ENCODE assay signal across 13 cellular contexts in genomic region chr12:96234591-96235496, GRCh38. TPM values are rescaled to one million over a fixed set of nuclear protein-coding genes. Genes with fewer than 3 reads are reported as not detected.
A peak's percentile ranks its signal among the peaks of the same experiment; 100 is the strongest.
DNase-seq lines count a peak whose midpoint lies in the region; ATAC-seq and TF ChIP-seq lines count a peak whose summit lies in the region.
"Had no signal": no experiment of that assay in that cellular context is flagged by ENCODE, and none has a peak within 500 bp of the region (broad histone marks: within the 10 kb centered on the region; RNA-seq: fewer than 3 reads in every experiment).

No MANE protein-coding gene starts in this region.

- H3K9me3 Mint-ChIP-seq in natural killer cell (no peaks in the 10 kb centered on the region), nephron progenitor cell (no peaks in the 10 kb centered on the region)
- no peaks in the 10 kb centered on the region for H3K9me3 Mint-ChIP-seq in natural killer cell treated with Interleukin-12 subunit alpha and Interleukin-12 subunit beta and Interleukin-15 and Interleukin-18, amount 100 ng/mL, for 72 hours
- H3K9me3 Mint-ChIP-seq: central memory CD8-positive, alpha-beta T cell; H9 had no signal

- H3K4me1 ChIP-seq in duodenal mucosa (ENCODE audit: control insufficient read depth in 1 of 2, insufficient read depth in 2 of 2, low read length in 2 of 2) (peaks cover 21 to 43% of the 10 kb centered on the region in 2 donors), Karpas-422 (ENCODE audit: low read length) (no peaks in the 10 kb centered on the region)

- TF ChIP-seq CTCF in natural killer cell (IDR thresholded peaks at IDR 0.05) = no peak
- no peak for TF ChIP-seq CTCF in nephron progenitor cell (IDR thresholded peaks at IDR 0.05)

- H3K36me3 Mint-ChIP-seq in natural killer cell (no peaks in the 10 kb centered on the region), nephron progenitor cell (ENCODE audit: low read depth) (peaks cover 30% of the 10 kb centered on the region)
- H3K36me3 Mint-ChIP-seq in natural killer cell treated with Interleukin-12 subunit alpha and Interleukin-12 subunit beta and Interleukin-15 and Interleukin-18, amount 100 ng/mL, for 72 hours = no peaks in the 10 kb centered on the region

- no peaks in the 10 kb centered on the region for H3K9me2 ChIP-seq in Karpas-422 (replicated peaks; ENCODE audit: insufficient read depth, low read length)

- H3K4me3 ChIP-seq in duodenal mucosa (ENCODE audit: low read depth in 1 of 2, low read length in 2 of 2) = no peak overlapping the region
- no peak overlapping the region for H3K4me3 ChIP-seq in Karpas-422 (ENCODE audit: low read length)

- intact Hi-C loops in natural killer cell (cut with micrococcal nuclease) = no loop called here
- intact Hi-C loops in head of caudate nucleus (cut with DNase I) = loop anchor here (2.0 kb wide), 1 partner anchor 166 kb away; the partner anchor contains the start of gene CDK17

- 0 out of 2 replicates have a peak, but pooled peaks cover 4% of the 10 kb centered on the region for H4K20me1 ChIP-seq in Karpas-422 (ENCODE audit: insufficient read depth, low read depth, low read length)

- H3K27me3 ChIP-seq in duodenal mucosa (ENCODE audit: control insufficient read depth in 1 of 2, insufficient read depth in 2 of 2, low read length in 2 of 2) = no peaks in the 10 kb centered on the region
- no peaks in the 10 kb centered on the region for H3K27me3 ChIP-seq in Karpas-422 (ENCODE audit: low read length)

- DNase-seq in natural killer cell = no peak
- DNase-seq in natural killer cell treated with Interleukin-12 subunit alpha and Interleukin-12 subunit beta and Interleukin-15 and Interleukin-18, amount 100 ng/mL, for 72 hours (ENCODE audit: low spot score) = no peak
- no peak for DNase-seq in nephron progenitor cell
- no peak for DNase-seq in Karpas-422
- DNase-seq in head of caudate nucleus = no peak
- no peak for DNase-seq in NCI-H82 treated with DMSO at 0.1 percent for 48 hours (lab: John Stamatoyannopoulos, UW; ENCODE audit: unreplicated experiment)
- DNase-seq: H9, KG1, NCI-H2107, T-helper 9 cell had no signal

- H3K4me1 Mint-ChIP-seq in natural killer cell (peaks cover 48 to 61% of the 10 kb centered on the region in 2 donors), nephron progenitor cell (peaks cover 7% of the 10 kb centered on the region)
- peaks cover 40 to 49% of the 10 kb centered on the region in 2 donors for H3K4me1 Mint-ChIP-seq in natural killer cell treated with Interleukin-12 subunit alpha and Interleukin-12 subunit beta and Interleukin-15 and Interleukin-18, amount 100 ng/mL, for 72 hours (ENCODE audit: low read depth in 2 of 2)

- ATAC-seq in natural killer cell (no peak), GM18517 (IDR thresholded peaks at IDR 0.05; ENCODE audit: unreplicated experiment) (no peak)
- ATAC-seq in natural killer cell treated with Interleukin-12 subunit alpha and Interleukin-12 subunit beta and Interleukin-15 and Interleukin-18, amount 100 ng/mL, for 72 hours = no peak

- no peaks in the 10 kb centered on the region for H3K79me2 ChIP-seq in Karpas-422 (ENCODE audit: low read length)

- no peaks in the 10 kb centered on the region for H3K9me3 ChIP-seq in duodenal mucosa (ENCODE audit: control insufficient read depth in 1 of 2, low read length in 2 of 2)
- no peaks in the 10 kb centered on the region for H3K9me3 ChIP-seq in Karpas-422 (ENCODE audit: low read length)

- H3K27ac Mint-ChIP-seq in natural killer cell = peak overlapping the region; percentile 31 to 87
- H3K27ac Mint-ChIP-seq in natural killer cell treated with Interleukin-12 subunit alpha and Interleukin-12 subunit beta and Interleukin-15 and Interleukin-18, amount 100 ng/mL, for 72 hours = peak overlapping the region in 1 of 2 donors; percentile 21
- H3K27ac Mint-ChIP-seq in nephron progenitor cell = peak overlapping the region; percentile 61
- H3K27ac Mint-ChIP-seq: H9 had no signal

- no peak overlapping the region for H3K4me2 ChIP-seq in Karpas-422 (ENCODE audit: low read depth, low read length, poor library complexity, severe bottlenecking)

- H3K9ac ChIP-seq in duodenal mucosa (ENCODE audit: low read depth in 1 of 2, low read length in 2 of 2) (no peak overlapping the region), Karpas-422 (ENCODE audit: low read length) (no peak overlapping the region)

- H3K36me3 ChIP-seq in duodenal mucosa (ENCODE audit: control insufficient read depth in 1 of 2, insufficient read depth in 2 of 2, low read length in 2 of 2) (no peaks in the 10 kb centered on the region), Karpas-422 (ENCODE audit: insufficient read depth, low read length) (no peaks in the 10 kb centered on the region)

- H3K4me3 Mint-ChIP-seq in natural killer cell (no peak overlapping the region), nephron progenitor cell (no peak overlapping the region)
- no peak overlapping the region for H3K4me3 Mint-ChIP-seq in natural killer cell treated with Interleukin-12 subunit alpha and Interleukin-12 subunit beta and Interleukin-15 and Interleukin-18, amount 100 ng/mL, for 72 hours
- H3K4me3 Mint-ChIP-seq: central memory CD8-positive, alpha-beta T cell; H9 had no signal

- no peak overlapping the region for H2AFZ ChIP-seq in Karpas-422 (ENCODE audit: low read length)

- H3K27me3 Mint-ChIP-seq in natural killer cell (ENCODE audit: low read depth in 2 of 2) (no peaks in the 10 kb centered on the region), nephron progenitor cell (ENCODE audit: low read depth, poor library complexity) (no peaks in the 10 kb centered on the region)
- H3K27me3 Mint-ChIP-seq in natural killer cell treated with Interleukin-12 subunit alpha and Interleukin-12 subunit beta and Interleukin-15 and Interleukin-18, amount 100 ng/mL, for 72 hours = no peaks in the 10 kb centered on the region
- H3K27me3 Mint-ChIP-seq: central memory CD8-positive, alpha-beta T cell had no signal

- peak overlapping the region; percentile 26 for H3K27ac ChIP-seq in duodenal mucosa (ENCODE audit: low read depth, low read length)
- H3K27ac ChIP-seq in Karpas-422 (ENCODE audit: low read length) = no peak overlapping the region

RNA-seq across cellular contexts. Expression of gene ELK3, which starts 40.7 kb away (rescaled TPM):
- 10 to 100 TPM; 17.8 to 28.8 (median 20.9) TPM for total RNA-seq in natural killer cell
- total RNA-seq in natural killer cell treated with Interleukin-12 subunit alpha and Interleukin-12 subunit beta and Interleukin-15 and Interleukin-18, amount 100 ng/mL, for 72 hours = 10 to 100 TPM; 16.0 to 21.6 TPM
- 1.2 and 1.8 TPM in 2 replicates for total RNA-seq in Karpas-422 (2014; rRNA removed; shearing (Covaris generic); ENCODE audit: low replicate concordance)
